ENCODE assay signal across 9 cellular contexts in genomic region chr11:84398017-84398626, GRCh38.
DNase-seq lines count a peak whose midpoint lies in the region; ATAC-seq and TF ChIP-seq lines count a peak whose summit lies in the region.
"Had no signal": no experiment of that assay in that cellular context is flagged by ENCODE, and none has a peak within 500 bp of the region (broad histone marks: within the 10 kb centered on the region; RNA-seq: fewer than 3 reads in every experiment).

No MANE protein-coding gene starts in this region.

- no peak for ATAC-seq in activated CD4-positive, CD25-positive, alpha-beta regulatory T cell treated with anti-CD3 and anti-CD28 coated beads, Interleukin-2, amount 50 U/mL, for 24 hours
- no peak for ATAC-seq in HG03135 (IDR thresholded peaks at IDR 0.05; ENCODE audit: unreplicated experiment)

- H3K27me3 Mint-ChIP-seq in MCF 10A (ENCODE audit: insufficient read depth, unreplicated experiment) = peaks cover 2% of the 10 kb centered on the region
- H3K27me3 Mint-ChIP-seq: activated B cell treated with CpG ODN at 0.5 μM for 24 hours had no signal

- CTCF ChIA-PET in MCF 10A (lab: Yijun Ruan, JAX) = interaction anchor here (0.6 to 1.5 kb wide), 7 partner anchors 11 to 377 kb away, joined by 3 to 8 read pairs (median 3); no protein-coding TSS in a partner anchor

- no TSS peak for BruUV-seq in MCF 10A (replicated peaks; lab: Mats Ljungman, UMichigan)

- no peaks in the 10 kb centered on the region for H3K4me1 ChIP-seq in breast epithelium
- H3K4me1 ChIP-seq in thyroid gland = no peaks in the 10 kb centered on the region

- TF ChIP-seq POLR2A in breast epithelium (IDR thresholded peaks at IDR 0.05) (no peak), thyroid gland (IDR thresholded peaks at IDR 0.05) (no peak)

- no peaks in the 10 kb centered on the region for H3K36me3 Mint-ChIP-seq in MCF 10A (ENCODE audit: insufficient read depth, unreplicated experiment)

- H3K27ac Mint-ChIP-seq in MCF 10A (ENCODE audit: low read depth, unreplicated experiment) = no peak overlapping the region
- H3K27ac Mint-ChIP-seq: activated B cell treated with CpG ODN at 0.5 μM for 24 hours had no signal

- 73 to 78% methylated on average over 3 of the region's 3 CpGs for WGBS in thyroid gland, 2 donors

- no peaks in the 10 kb centered on the region for H3K4me1 Mint-ChIP-seq in MCF 10A (ENCODE audit: insufficient read depth, unreplicated experiment)
- H3K4me1 Mint-ChIP-seq: activated B cell treated with CpG ODN at 0.5 μM for 24 hours had no signal

- peak; percentile 25 for TF ChIP-seq CTCF in MCF 10A (IDR thresholded peaks at IDR 0.05; ENCODE audit: unreplicated experiment)
- peak in 1 of 3 donors; percentile 9 for TF ChIP-seq CTCF in breast epithelium (IDR thresholded peaks at IDR 0.05)
- TF ChIP-seq CTCF in dorsolateral prefrontal cortex (IDR thresholded peaks at IDR 0.05 in 54 of 56, conservative IDR thresholded peaks at IDR 0.05 in 2 of 56; ENCODE audit: low read depth in 1 of 56, partially characterized antibody in 56 of 56) = peak in 51 of 56 donors; percentile 11 to 62 (median 41)
- TF ChIP-seq CTCF in thyroid gland (IDR thresholded peaks at IDR 0.05) = peak in 4 of 6 experiments; percentile 22 to 71 (median 56)

- no peak overlapping the region for H3K4me3 Mint-ChIP-seq in MCF 10A (ENCODE audit: unreplicated experiment)
- H3K4me3 Mint-ChIP-seq: activated B cell treated with CpG ODN at 0.5 μM for 24 hours had no signal

- DNase-seq in MCF 10A (ENCODE audit: unreplicated experiment) (peak; percentile 35), breast epithelium (ENCODE audit: low spot score in 2 of 2) (no peak), NCI-H526 treated with DMSO at 0.1 percent for 48 hours (lab: John Stamatoyannopoulos, UW) (peak; percentile 72), dorsolateral prefrontal cortex (no peak), thyroid gland (peak; percentile 16 to 40)
- DNase-seq in activated CD4-positive, alpha-beta T cell treated with anti-CD3 and anti-CD28 coated beads, Interleukin-2, amount 50 U/mL, for 1 hour = no peak
- DNase-seq: activated B cell treated with CpG ODN at 0.5 μM for 24 hours had no signal

- H3K9me3 ChIP-seq in breast epithelium (no peaks in the 10 kb centered on the region), thyroid gland (no peaks in the 10 kb centered on the region)

- POLR2A ChIA-PET in MCF 10A (lab: Yijun Ruan, JAX) = no interaction called here

- intact Hi-C loops in MCF 10A (cut with micrococcal nuclease) = loop anchor here (5.0 kb wide), 1 partner anchor 124 kb away; no protein-coding TSS in a partner anchor
- intact Hi-C loops in breast epithelium (cut with DNase I; ENCODE audit: low total_unique reads) = no loop called here
- intact Hi-C loops in dorsolateral prefrontal cortex (cut with DNase I) = loop anchor here in 1 of 2 donors (10.0 kb wide), 1 partner anchor 127 kb away; no protein-coding TSS in a partner anchor
- intact Hi-C loops in thyroid gland (cut with DNase I) = loop anchor here (10.0 kb wide), 1 partner anchor 127 kb away; no protein-coding TSS in a partner anchor

- H3K36me3 ChIP-seq in breast epithelium (no peaks in the 10 kb centered on the region), thyroid gland (no peaks in the 10 kb centered on the region)

- no peaks in the 10 kb centered on the region for H3K27me3 ChIP-seq in breast epithelium
- no peaks in the 10 kb centered on the region for H3K27me3 ChIP-seq in dorsolateral prefrontal cortex
- no peaks in the 10 kb centered on the region for H3K27me3 ChIP-seq in thyroid gland

- H3K9me3 Mint-ChIP-seq in MCF 10A (ENCODE audit: unreplicated experiment) = no peaks in the 10 kb centered on the region
- H3K9me3 Mint-ChIP-seq: activated B cell treated with CpG ODN at 0.5 μM for 24 hours had no signal

- no peak overlapping the region for H3K4me3 ChIP-seq in breast epithelium
- H3K4me3 ChIP-seq in dorsolateral prefrontal cortex = no peak overlapping the region
- no peak overlapping the region for H3K4me3 ChIP-seq in thyroid gland (replicated peaks in 1 of 3)

- H3K27ac ChIP-seq in breast epithelium (no peak overlapping the region), dorsolateral prefrontal cortex (no peak overlapping the region), thyroid gland (no peak overlapping the region)

Comparison
In these comparisons a context has a peak if more than half of its experiments do, and no peak if none do; other contexts are left out.
1. DNase-seq: peak in MCF 10A (single experiment), NCI-H526 treated with DMSO at 0.1 percent for 48 hours (single experiment) and thyroid gland (2 of 2); none in breast epithelium (0 of 2), dorsolateral prefrontal cortex (0 of 10) and activated CD4-positive, alpha-beta T cell treated with anti-CD3 and anti-CD28 coated beads, Interleukin-2, amount 50 U/mL, for 1 hour (single experiment).